9 cellular contexts compared by ENCODE assay signal in genomic region chr10:118241229-118242137, GRCh38.
DNase-seq lines count a peak whose midpoint lies in the region; ATAC-seq and TF ChIP-seq lines count a peak whose summit lies in the region.
"Had no signal": no experiment of that assay in that cellular context is flagged by ENCODE, and none has a peak within 500 bp of the region (broad histone marks: within the 10 kb centered on the region; RNA-seq: fewer than 3 reads in every experiment).

No MANE protein-coding gene starts in this region.

- H3K4me3 ChIP-seq in CD4-positive, alpha-beta memory T cell (ENCODE audit: low read length in 2 of 2): no peak overlapping the region
- no peak overlapping the region for H3K4me3 ChIP-seq in endodermal cell (ENCODE audit: low read length)

- CTCF ChIA-PET in CD4-positive, alpha-beta memory T cell (lab: Charles Lee; ENCODE audit: partially characterized antibody): interaction anchor here (0.7 to 9.5 kb wide), 22 partner anchors 8 to 1025 kb away, joined by 3 to 205 read pairs (median 4); no protein-coding TSS in a partner anchor
- CTCF ChIA-PET in activated CD8-positive, alpha-beta T cell treated with anti-CD3 and anti-CD28 coated beads for 36 hours (lab: Charles Lee): interaction anchor here (0.7 to 3.3 kb wide), 16 partner anchors 7 to 1067 kb away, joined by 3 to 64 read pairs (median 4); no protein-coding TSS in a partner anchor

- H3K4me3 Mint-ChIP-seq in CD4-positive, alpha-beta memory T cell: no peak overlapping the region
- H3K4me3 Mint-ChIP-seq in activated CD8-positive, alpha-beta T cell treated with anti-CD3 and anti-CD28 coated beads for 36 hours: no peak overlapping the region
- H3K4me3 Mint-ChIP-seq in endodermal cell: no peak overlapping the region
- H3K4me3 Mint-ChIP-seq: T-helper 1 cell treated with Interleukin-12 subunit alpha and Interleukin-12 subunit beta and Interleukin-4 antibody, amounts not matched to agents 30 μg/mL and 1 μg/mL, for 36 hours had no signal

- POLR2A ChIA-PET in CD4-positive, alpha-beta memory T cell (lab: Charles Lee; ENCODE audit: partially characterized antibody): no interaction called here
- POLR2A ChIA-PET in activated CD8-positive, alpha-beta T cell treated with anti-CD3 and anti-CD28 coated beads for 36 hours (lab: Charles Lee): no interaction called here

- peaks cover 0 to 1% (median 0%) of the 10 kb centered on the region in 4 donors for H3K4me1 Mint-ChIP-seq in CD4-positive, alpha-beta memory T cell
- no peaks in the 10 kb centered on the region for H3K4me1 Mint-ChIP-seq in activated CD8-positive, alpha-beta T cell treated with anti-CD3 and anti-CD28 coated beads for 36 hours (ENCODE audit: low read depth)
- H3K4me1 Mint-ChIP-seq in endodermal cell: peaks cover 18% of the 10 kb centered on the region

- H3K36me3 ChIP-seq in CD4-positive, alpha-beta memory T cell (ENCODE audit: insufficient read depth, low read length): no peaks in the 10 kb centered on the region
- H3K36me3 ChIP-seq in endodermal cell (ENCODE audit: control insufficient read depth, insufficient read depth, low read length): no peaks in the 10 kb centered on the region

- no peaks in the 10 kb centered on the region for H3K36me3 Mint-ChIP-seq in CD4-positive, alpha-beta memory T cell
- no peaks in the 10 kb centered on the region for H3K36me3 Mint-ChIP-seq in activated CD8-positive, alpha-beta T cell treated with anti-CD3 and anti-CD28 coated beads for 36 hours (ENCODE audit: low read depth)
- no peaks in the 10 kb centered on the region for H3K36me3 Mint-ChIP-seq in endodermal cell (ENCODE audit: low read depth)

- H3K9me3 ChIP-seq in CD4-positive, alpha-beta memory T cell (ENCODE audit: control insufficient read depth in 1 of 2, low read length in 2 of 2): no peaks in the 10 kb centered on the region
- no peaks in the 10 kb centered on the region for H3K9me3 ChIP-seq in endodermal cell (ENCODE audit: control insufficient read depth, low read length)

- peak in 4 of 5 donors; percentile 32 to 55 (median 46) for DNase-seq in CD4-positive, alpha-beta memory T cell
- DNase-seq in NCI-H69 (lab: John Stamatoyannopoulos, UW) (peak; percentile 92), endodermal cell (peak; percentile 94), medulla oblongata (ENCODE audit: extremely low spot score) (peak; percentile 92)
- peak; percentile 79 for DNase-seq in activated CD8-positive, alpha-beta T cell treated with anti-CD3 and anti-CD28 coated beads for 36 hours
- peak; percentile 39 for DNase-seq in stimulated activated CD8-positive, alpha-beta memory T cell treated with anti-CD3 and anti-CD28 coated beads, Interleukin-15, amount 100 ng/mL, for 24 hours (ENCODE audit: low read depth)

- H3K9ac ChIP-seq in endodermal cell (ENCODE audit: extremely low read depth, low read length, poor library complexity, severe bottlenecking): no peak overlapping the region

- no peaks in the 10 kb centered on the region for H3K4me1 ChIP-seq in CD4-positive, alpha-beta memory T cell (ENCODE audit: insufficient read depth, low read length)
- no peaks in the 10 kb centered on the region for H3K4me1 ChIP-seq in endodermal cell (ENCODE audit: control insufficient read depth, insufficient read depth, low read length)

- H3K27me3 ChIP-seq in CD4-positive, alpha-beta memory T cell (ENCODE audit: insufficient read depth, low read length): peaks cover 10% of the 10 kb centered on the region
- H3K27me3 ChIP-seq in endodermal cell (ENCODE audit: control insufficient read depth, insufficient read depth, low read length, poor library complexity, severe bottlenecking): peaks cover 78% of the 10 kb centered on the region

- 34 to 41% methylated on average over 19 to 25 of the region's 26 CpGs for WGBS in endodermal cell (ENCODE audit: insufficient coverage in 1 of 2, insufficient read length in 1 of 2), 2 experiments

- peak; percentile 97 for TF ChIP-seq CTCF in activated CD8-positive, alpha-beta T cell treated with anti-CD3 and anti-CD28 coated beads for 36 hours (IDR thresholded peaks at IDR 0.05)
- peak; percentile 98 for TF ChIP-seq CTCF in endodermal cell (conservative IDR thresholded peaks at IDR 0.05)

- ATAC-seq in HG03066 (IDR thresholded peaks at IDR 0.05; ENCODE audit: low read depth, unreplicated experiment): peak; percentile 70
- no peak for ATAC-seq in activated CD8-positive, alpha-beta T cell treated with anti-CD3 and anti-CD28 coated beads for 36 hours
- no peak for ATAC-seq in GM18502 (IDR thresholded peaks at IDR 0.05; ENCODE audit: poor library complexity, unreplicated experiment)

- H3K9me3 Mint-ChIP-seq in CD4-positive, alpha-beta memory T cell: no peaks in the 10 kb centered on the region
- H3K9me3 Mint-ChIP-seq in activated CD8-positive, alpha-beta T cell treated with anti-CD3 and anti-CD28 coated beads for 36 hours: no peaks in the 10 kb centered on the region
- H3K9me3 Mint-ChIP-seq in endodermal cell: no peaks in the 10 kb centered on the region
- H3K9me3 Mint-ChIP-seq: T-helper 1 cell treated with Interleukin-12 subunit alpha and Interleukin-12 subunit beta and Interleukin-4 antibody, amounts not matched to agents 30 μg/mL and 1 μg/mL, for 36 hours had no signal

- intact Hi-C loops in CD4-positive, alpha-beta memory T cell (cut with micrococcal nuclease): loop anchor here (1.0 to 2.0 kb wide), 2 partner anchors 705 to 745 kb away; no protein-coding TSS in a partner anchor
- intact Hi-C loops in activated CD8-positive, alpha-beta T cell treated with anti-CD3 and anti-CD28 coated beads for 36 hours (cut with micrococcal nuclease): loop anchor here (2.0 to 5.0 kb wide), 2 partner anchors 704 to 745 kb away; no protein-coding TSS in a partner anchor

- H3K27me3 Mint-ChIP-seq in CD4-positive, alpha-beta memory T cell: peaks cover 30 to 40% of the 10 kb centered on the region in 2 donors
- H3K27me3 Mint-ChIP-seq in activated CD8-positive, alpha-beta T cell treated with anti-CD3 and anti-CD28 coated beads for 36 hours: peaks cover 35% of the 10 kb centered on the region
- peaks cover 92% of the 10 kb centered on the region for H3K27me3 Mint-ChIP-seq in endodermal cell (ENCODE audit: insufficient read depth)

- no peak overlapping the region for H3K27ac Mint-ChIP-seq in CD4-positive, alpha-beta memory T cell
- H3K27ac Mint-ChIP-seq in activated CD8-positive, alpha-beta T cell treated with anti-CD3 and anti-CD28 coated beads for 36 hours: no peak overlapping the region
- no peak overlapping the region for H3K27ac Mint-ChIP-seq in endodermal cell
- H3K27ac Mint-ChIP-seq: T-helper 1 cell treated with Interleukin-12 subunit alpha and Interleukin-12 subunit beta and Interleukin-4 antibody, amounts not matched to agents 30 μg/mL and 1 μg/mL, for 36 hours had no signal

- H3K27ac ChIP-seq in CD4-positive, alpha-beta memory T cell (ENCODE audit: low read depth, low read length): no peak overlapping the region
- no peak overlapping the region for H3K27ac ChIP-seq in endodermal cell (ENCODE audit: low read depth, low read length)

Comparison
In these comparisons a context has a peak if more than half of its experiments do, and no peak if none do; other contexts are left out.
1. DNase-seq: peak in every context shown above with its lines; median percentile 94 in endodermal cell; 92 in NCI-H69; 92 in medulla oblongata; 79 in activated CD8-positive, alpha-beta T cell treated with anti-CD3 and anti-CD28 coated beads for 36 hours; 46 in CD4-positive, alpha-beta memory T cell; 39 in stimulated activated CD8-positive, alpha-beta memory T cell treated with anti-CD3 and anti-CD28 coated beads, Interleukin-15, amount 100 ng/mL, for 24 hours.